ENCODE assay signal across 7 cellular contexts in genomic region chr19:38373907-38374331, GRCh38. TPM values are rescaled to one million over a fixed set of nuclear protein-coding genes. Genes with fewer than 3 reads are reported as not detected.
A peak's percentile ranks its signal among the peaks of the same experiment; 100 is the strongest.
DNase-seq lines count a peak whose midpoint lies in the region; ATAC-seq, FAIRE-seq and TF ChIP-seq lines count a peak whose summit lies in the region.

No MANE protein-coding gene starts in this region.

- H3K4me3 ChIP-seq in HUES6 (ENCODE audit: low read depth, low read length), result peak overlapping the region; percentile 66
- H3K4me3 ChIP-seq in kidney (ENCODE audit: low read length in 2 of 2), result peak overlapping the region; percentile 71 to 90
- H3K4me3 ChIP-seq in subcutaneous abdominal adipose tissue (ENCODE audit: low read depth in 1 of 5, low read length in 5 of 5), result peak overlapping the region; percentile 54 to 95 (median 69)

- peaks cover 22% of the 10 kb centered on the region for H3K4me1 Mint-ChIP-seq in activated naive CD8-positive, alpha-beta T cell treated with anti-CD3 and anti-CD28 coated beads, Interleukin-2, amount 10 ng/mL, durations not matched to agents 7 days and 5 days

- POLR2A ChIA-PET in activated naive CD8-positive, alpha-beta T cell treated with anti-CD3 and anti-CD28 coated beads, Interleukin-2, amount 10 ng/mL, durations not matched to agents 7 days and 5 days (lab: Charles Lee), result interaction anchor here (0.5 to 2.1 kb wide), 28 partner anchors 10 to 557 kb away, joined by 3 to 26 read pairs (median 4); partner anchors contain the start of genes CATSPERG, EIF3K, FAM98C and GGN

- no peaks in the 10 kb centered on the region for H3K27me3 ChIP-seq in HUES6 (ENCODE audit: control insufficient read depth, insufficient read depth, low read length)
- peaks cover 0 to 6% (median 4%) of the 10 kb centered on the region in 5 donors for H3K27me3 ChIP-seq in subcutaneous abdominal adipose tissue (ENCODE audit: control insufficient read depth in 5 of 5, insufficient read depth in 4 of 5, low read length in 5 of 5)

- peaks cover 15% of the 10 kb centered on the region for H3K36me3 Mint-ChIP-seq in activated naive CD8-positive, alpha-beta T cell treated with anti-CD3 and anti-CD28 coated beads, Interleukin-2, amount 10 ng/mL, durations not matched to agents 7 days and 5 days

- peaks cover 14% of the 10 kb centered on the region for H3K36me3 ChIP-seq in HUES6 (ENCODE audit: control insufficient read depth, insufficient read depth, low read length)
- H3K36me3 ChIP-seq in kidney (ENCODE audit: control insufficient read depth in 1 of 2, insufficient read depth in 2 of 2, low read length in 2 of 2), result peaks cover 0 to 7% of the 10 kb centered on the region in 2 donors
- H3K36me3 ChIP-seq in subcutaneous abdominal adipose tissue (ENCODE audit: control insufficient read depth in 5 of 5, insufficient read depth in 5 of 5, low read length in 5 of 5), result peaks cover 0 to 18% (median 12%) of the 10 kb centered on the region in 5 donors

- peaks cover 2% of the 10 kb centered on the region for H3K27me3 Mint-ChIP-seq in activated naive CD8-positive, alpha-beta T cell treated with anti-CD3 and anti-CD28 coated beads, Interleukin-2, amount 10 ng/mL, durations not matched to agents 7 days and 5 days

- H3K27ac Mint-ChIP-seq in activated naive CD8-positive, alpha-beta T cell treated with anti-CD3 and anti-CD28 coated beads, Interleukin-2, amount 10 ng/mL, durations not matched to agents 7 days and 5 days, result peak overlapping the region; percentile 98

- ATAC-seq in activated naive CD8-positive, alpha-beta T cell treated with anti-CD3 and anti-CD28 coated beads, Interleukin-2, amount 10 ng/mL, durations not matched to agents 7 days and 5 days (ENCODE audit: low read depth), result no peak
- no peak for ATAC-seq in HG02588 (IDR thresholded peaks at IDR 0.05; ENCODE audit: unreplicated experiment)

- DNase-seq in activated naive CD8-positive, alpha-beta T cell treated with anti-CD3 and anti-CD28 coated beads, Interleukin-2, amount 10 ng/mL, durations not matched to agents 7 days and 5 days, result no peak
- DNase-seq in kidney (peak; percentile 63), DMS79 treated with DMSO at 0.1 percent for 48 hours (lab: John Stamatoyannopoulos, UW) (no peak)
- DNase-seq in stimulated activated CD4-positive, alpha-beta T cell treated with anti-CD3 and anti-CD28 coated beads, Interleukin-2, amount 100 ng/mL, for 48 hours, result no peak

- no peaks in the 10 kb centered on the region for H3K9me3 ChIP-seq in HUES6 (ENCODE audit: control insufficient read depth, insufficient read depth, low read depth, low read length)
- H3K9me3 ChIP-seq in kidney (ENCODE audit: control insufficient read depth in 1 of 2, low read length in 2 of 2), result no peaks in the 10 kb centered on the region
- no peaks in the 10 kb centered on the region for H3K9me3 ChIP-seq in subcutaneous abdominal adipose tissue (ENCODE audit: control insufficient read depth in 5 of 5, low read length in 5 of 5)

- no peak for FAIRE-seq in kidney (lab: Jason Lieb, UNC)

- H3K9ac ChIP-seq in HUES6 (ENCODE audit: low read length) (peak overlapping the region; percentile 45), kidney (ENCODE audit: low read length in 2 of 2) (peak overlapping the region in 1 of 2 donors; percentile 55), subcutaneous abdominal adipose tissue (ENCODE audit: low read length in 5 of 5) (peak overlapping the region; percentile 10 to 67 (median 32))

- H3K9me3 Mint-ChIP-seq in activated naive CD8-positive, alpha-beta T cell treated with anti-CD3 and anti-CD28 coated beads, Interleukin-2, amount 10 ng/mL, durations not matched to agents 7 days and 5 days, result no peaks in the 10 kb centered on the region

- H3K4me1 ChIP-seq in HUES6 (ENCODE audit: control insufficient read depth, insufficient read depth, low read length) (0 out of 2 replicates have a peak, but pooled peaks cover 5% of the 10 kb centered on the region), kidney (ENCODE audit: control insufficient read depth in 1 of 2, insufficient read depth in 1 of 2, low read depth in 1 of 2, low read length in 2 of 2) (peaks cover 12 to 13% of the 10 kb centered on the region in 2 donors), subcutaneous abdominal adipose tissue (ENCODE audit: control insufficient read depth in 5 of 5, insufficient read depth in 5 of 5, low read length in 5 of 5) (peaks cover 6 to 28% (median 27%) of the 10 kb centered on the region in 5 donors)

- intact Hi-C loops in kidney (cut with DNase I), result no loop called here

- no peak for TF ChIP-seq CTCF in kidney (IDR thresholded peaks at IDR 0.05; ENCODE audit: borderline replicate concordance, extremely low read depth, insufficient read depth)

- H3K4me3 Mint-ChIP-seq in activated naive CD8-positive, alpha-beta T cell treated with anti-CD3 and anti-CD28 coated beads, Interleukin-2, amount 10 ng/mL, durations not matched to agents 7 days and 5 days, result peak overlapping the region; percentile 99

- H3K27ac ChIP-seq in HUES6 (ENCODE audit: low read depth, low read length), result no peak overlapping the region
- peak overlapping the region; percentile 84 to 88 for H3K27ac ChIP-seq in kidney (ENCODE audit: low read depth in 2 of 2, low read length in 2 of 2)
- H3K27ac ChIP-seq in subcutaneous abdominal adipose tissue (ENCODE audit: low read depth, low read length), result peak overlapping the region; percentile 94

RNA-seq across cellular contexts. Expression of gene PSMD8, which starts 0.5 kb away (rescaled TPM):
- 100 to 1,000 TPM; 127 to 131 TPM for total RNA-seq in activated naive CD8-positive, alpha-beta T cell treated with anti-CD3 and anti-CD28 coated beads, Interleukin-2, amount 10 ng/mL, durations not matched to agents 7 days and 5 days
- total RNA-seq in kidney, result 126 TPM
- polyA plus RNA-seq in kidney (ENCODE audit: insufficient read depth, low read depth, low replicate concordance), result 217 TPM

RNA-seq across cellular contexts. Expression of gene GGN, which starts 13.9 kb away (rescaled TPM):
- not detected for total RNA-seq in activated naive CD8-positive, alpha-beta T cell treated with anti-CD3 and anti-CD28 coated beads, Interleukin-2, amount 10 ng/mL, durations not matched to agents 7 days and 5 days
- total RNA-seq in kidney, result 1.6 TPM
- 0.92 TPM for polyA plus RNA-seq in kidney (ENCODE audit: insufficient read depth, low read depth, low replicate concordance)

RNA-seq across cellular contexts. Expression of gene SPRED3, which starts 14.6 kb away (rescaled TPM):
- 1 to 10 TPM; 1.8 to 2.6 TPM for total RNA-seq in activated naive CD8-positive, alpha-beta T cell treated with anti-CD3 and anti-CD28 coated beads, Interleukin-2, amount 10 ng/mL, durations not matched to agents 7 days and 5 days
- total RNA-seq in kidney, result 8.7 TPM
- 0.17 TPM for polyA plus RNA-seq in kidney (ENCODE audit: insufficient read depth, low read depth, low replicate concordance)

RNA-seq across cellular contexts. Expression of gene FAM98C, which starts 29.0 kb away (rescaled TPM):
- 10 to 100 TPM; 32.5 to 37.7 TPM for total RNA-seq in activated naive CD8-positive, alpha-beta T cell treated with anti-CD3 and anti-CD28 coated beads, Interleukin-2, amount 10 ng/mL, durations not matched to agents 7 days and 5 days
- total RNA-seq in kidney, result 22.3 TPM
- polyA plus RNA-seq in kidney (ENCODE audit: insufficient read depth, low read depth, low replicate concordance), result 25.2 TPM

RNA-seq across cellular contexts. Expression of gene CATSPERG, which starts 38.3 kb away (rescaled TPM):
- 10 to 100 TPM; 11.9 to 12.4 TPM for total RNA-seq in activated naive CD8-positive, alpha-beta T cell treated with anti-CD3 and anti-CD28 coated beads, Interleukin-2, amount 10 ng/mL, durations not matched to agents 7 days and 5 days
- 9.6 TPM for total RNA-seq in kidney
- polyA plus RNA-seq in kidney (ENCODE audit: insufficient read depth, low read depth, low replicate concordance), result 6.0 TPM
